ENCODE assay signal across 8 cellular contexts in the genomic region with DNA sequence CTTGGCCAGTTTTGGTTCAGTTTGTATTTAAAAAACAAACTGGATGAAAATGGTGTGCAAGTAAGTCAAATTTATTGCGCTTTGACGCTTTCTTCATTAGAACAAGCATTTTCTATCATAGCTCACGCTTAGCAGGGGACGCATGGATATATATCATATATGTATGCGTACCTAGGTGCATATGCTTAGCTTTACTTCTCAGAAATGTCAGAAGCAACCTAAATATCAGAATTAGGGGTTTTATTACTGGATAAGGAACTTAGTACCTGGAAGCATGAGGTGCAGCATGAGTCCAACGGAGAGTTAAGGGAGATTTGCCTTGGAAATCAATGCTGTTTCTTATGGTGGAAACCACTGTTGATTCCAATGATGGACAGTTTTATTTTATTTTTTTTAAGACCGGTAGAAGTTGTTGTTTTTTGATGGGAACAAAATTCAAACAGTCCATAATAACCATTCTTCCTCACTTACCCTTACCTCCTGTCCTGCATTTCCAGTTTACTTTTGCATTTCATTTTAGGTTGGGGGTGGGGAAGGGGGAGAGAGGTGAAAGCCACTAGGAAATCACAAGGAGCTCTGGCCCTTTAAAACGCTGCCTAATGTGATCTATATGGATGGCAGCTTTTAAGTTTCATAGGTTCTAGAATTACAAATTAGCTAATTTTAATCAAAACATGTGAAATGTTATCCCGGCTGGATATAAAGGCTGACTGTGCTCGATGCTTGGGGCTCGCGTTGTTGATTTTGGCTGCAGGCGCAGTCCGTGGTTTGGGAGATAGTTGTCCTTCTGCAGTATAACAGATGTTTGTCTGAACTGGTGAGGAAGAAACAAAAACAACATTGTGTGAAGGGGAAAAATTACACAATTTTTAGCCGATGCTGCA. TPM values are rescaled to one million over a fixed set of nuclear protein-coding genes. Genes with fewer than 3 reads are reported as not detected.
A peak's percentile ranks its signal among the peaks of the same experiment; 100 is the strongest.
DNase-seq lines count a peak whose midpoint lies in the region; ATAC-seq and TF ChIP-seq lines count a peak whose summit lies in the region.

No MANE protein-coding gene starts in this region.

- H3K9me2 ChIP-seq in SK-N-SH = no peaks in the 10 kb centered on the region

- H3K36me3 ChIP-seq in SK-N-SH (replicated peaks in 1 of 2; ENCODE audit: control insufficient read depth in 1 of 2, insufficient read depth in 2 of 2, low read length in 1 of 2) (no peaks in the 10 kb centered on the region), adrenal gland (replicated peaks in 1 of 2) (no peaks in the 10 kb centered on the region), iPS-18a (ENCODE audit: control insufficient read depth, low read depth, low read length) (no peaks in the 10 kb centered on the region), suprapubic skin (no peaks in the 10 kb centered on the region)

- H2AFZ ChIP-seq in SK-N-SH (ENCODE audit: low read depth) = no peak overlapping the region

- CTCF ChIA-PET in SK-N-SH (lab: Yijun Ruan, JAX) = interaction anchor here (0.6 to 8.3 kb wide), 13 partner anchors 33 to 217 kb away, joined by 3 to 35 read pairs (median 6); a partner anchor contains a TSS

- no peaks in the 10 kb centered on the region for H3K79me2 ChIP-seq in SK-N-SH (ENCODE audit: insufficient read depth)

- H4K20me1 ChIP-seq in SK-N-SH (ENCODE audit: insufficient read depth) = peaks cover 4% of the 10 kb centered on the region; the same call in 1 of the 2 replicates

- H3K4me1 ChIP-seq in SK-N-SH (ENCODE audit: control insufficient read depth in 1 of 2, insufficient read depth in 2 of 2, low read depth in 1 of 2, low read length in 1 of 2) (peaks cover 13 to 38% of the 10 kb centered on the region in 2 experiments), adrenal gland (replicated peaks in 1 of 2) (peaks cover 38 to 65% of the 10 kb centered on the region in 2 donors), iPS-18a (ENCODE audit: control insufficient read depth, low read depth, low read length) (peaks cover 30% of the 10 kb centered on the region), suprapubic skin (peaks cover 39% of the 10 kb centered on the region)

- TF ChIP-seq CTCF in SK-N-SH (IDR thresholded peaks at IDR 0.05) (no peak), adrenal gland (IDR thresholded peaks at IDR 0.05) (no peak), suprapubic skin (IDR thresholded peaks at IDR 0.05) (no peak)

- no peak for ATAC-seq in SK-N-SH treated with all-trans-retinoic acid at 6 μM for 48 hours

- POLR2A ChIA-PET in SK-N-SH (lab: Yijun Ruan, JAX) = interaction anchor here (0.8 to 1.5 kb wide), 6 partner anchors 49 to 166 kb away, joined by 3 to 6 read pairs (median 3); no protein-coding TSS in a partner anchor

- no peak for TF ChIP-seq POLR2A in adrenal gland (IDR thresholded peaks at IDR 0.05)
- TF ChIP-seq POLR2A in suprapubic skin (IDR thresholded peaks at IDR 0.05) = no peak

- H3K9ac ChIP-seq in SK-N-SH (no peak overlapping the region), iPS-18a (ENCODE audit: low read length) (no peak overlapping the region)

- H3K4me2 ChIP-seq in SK-N-SH = peak overlapping the region; percentile 82

- intact Hi-C loops in adrenal gland (cut with DNase I) = loop anchor here in 1 of 2 donors (10.0 kb wide), 1 partner anchor 143 kb away; no protein-coding TSS in a partner anchor

- H3K27ac ChIP-seq in SK-N-SH (ENCODE audit: low read depth in 2 of 2, low read length in 1 of 2) (peak overlapping the region in 1 of 2 experiments; percentile 71; a peak in 2 of 4 replicates), adrenal gland (peak overlapping the region in 2 of 5 donors; percentile 37 to 68), iPS-18a (ENCODE audit: low read length) (no peak overlapping the region), suprapubic skin (no peak overlapping the region)

- WGBS in SK-N-SH (ENCODE audit: low lambda C conversion rate) = 48% methylated on average over 15 of the region's 15 CpGs
- WGBS in adrenal gland, 4 donors = 12 to 25% (median 20%) methylated on average over 15 of the region's 15 CpGs
- WGBS in suprapubic skin = 60% methylated on average over 15 of the region's 15 CpGs

- TF ChIP-seq EP300 in SK-N-SH (IDR thresholded peaks at IDR 0.05; ENCODE audit: borderline replicate concordance in 1 of 2, low read depth in 1 of 2, low read length in 1 of 2) (no peak; a peak in 1 of 4 replicates), suprapubic skin (IDR thresholded peaks at IDR 0.05) (no peak)

- H3K27me3 ChIP-seq in SK-N-SH (ENCODE audit: insufficient read depth) = no peaks in the 10 kb centered on the region
- no peaks in the 10 kb centered on the region for H3K27me3 ChIP-seq in adrenal gland
- peaks cover 54% of the 10 kb centered on the region for H3K27me3 ChIP-seq in iPS-18a (ENCODE audit: control insufficient read depth, insufficient read depth, low read length)
- peaks cover 49% of the 10 kb centered on the region for H3K27me3 ChIP-seq in suprapubic skin

- no peak for TF ChIP-seq RAD21 in SK-N-SH (IDR thresholded peaks at IDR 0.05; ENCODE audit: low read length)

- H3K4me3 ChIP-seq in SK-N-SH (ENCODE audit: low read depth in 2 of 2, low read length in 1 of 2) = peak overlapping the region; percentile 59 to 77; a peak in 3 of 4 replicates
- H3K4me3 ChIP-seq in adrenal gland = peak overlapping the region in 2 of 4 donors; percentile 57 to 93
- peak overlapping the region; percentile 91 for H3K4me3 ChIP-seq in iPS-18a (ENCODE audit: low read length)
- H3K4me3 ChIP-seq in suprapubic skin = peak overlapping the region; percentile 79

- H3K9me3 ChIP-seq in SK-N-SH = no peaks in the 10 kb centered on the region
- no peaks in the 10 kb centered on the region for H3K9me3 ChIP-seq in adrenal gland (replicated peaks in 1 of 3)
- H3K9me3 ChIP-seq in iPS-18a (ENCODE audit: control insufficient read depth, low read depth, low read length) = no peaks in the 10 kb centered on the region
- H3K9me3 ChIP-seq in suprapubic skin = no peaks in the 10 kb centered on the region

- peaks cover 17% of the 10 kb centered on the region for H3F3A ChIP-seq in SK-N-SH (replicated peaks; ENCODE audit: insufficient read depth)

- no peak for DNase-seq in SK-N-SH
- DNase-seq in adrenal gland = peak in 6 of 7 donors; percentile 14 to 65 (median 32)
- no peak for DNase-seq in suprapubic skin (ENCODE audit: low spot score in 2 of 2)
- no peak for DNase-seq in kidney tubule cell (ENCODE audit: low spot score)
- no peak for DNase-seq in OCI-M1 (lab: John Stamatoyannopoulos, UW)
- no peak for DNase-seq in mesenteric fat pad (ENCODE audit: low spot score)

TF ChIP-seq in SK-N-SH, 30 proteins besides CTCF, POLR2A, EP300 and RAD21 (continues in another document):
- TF ChIP-seq GABPA (IDR thresholded peaks at IDR 0.05; ENCODE audit: low read depth) (no peak), MEF2A (IDR thresholded peaks at IDR 0.05; ENCODE audit: borderline replicate concordance, low read depth) (no peak), NFIC (IDR thresholded peaks at IDR 0.05; ENCODE audit: borderline replicate concordance) (peak; percentile 76)
- TF ChIP-seq, protein P1, sequence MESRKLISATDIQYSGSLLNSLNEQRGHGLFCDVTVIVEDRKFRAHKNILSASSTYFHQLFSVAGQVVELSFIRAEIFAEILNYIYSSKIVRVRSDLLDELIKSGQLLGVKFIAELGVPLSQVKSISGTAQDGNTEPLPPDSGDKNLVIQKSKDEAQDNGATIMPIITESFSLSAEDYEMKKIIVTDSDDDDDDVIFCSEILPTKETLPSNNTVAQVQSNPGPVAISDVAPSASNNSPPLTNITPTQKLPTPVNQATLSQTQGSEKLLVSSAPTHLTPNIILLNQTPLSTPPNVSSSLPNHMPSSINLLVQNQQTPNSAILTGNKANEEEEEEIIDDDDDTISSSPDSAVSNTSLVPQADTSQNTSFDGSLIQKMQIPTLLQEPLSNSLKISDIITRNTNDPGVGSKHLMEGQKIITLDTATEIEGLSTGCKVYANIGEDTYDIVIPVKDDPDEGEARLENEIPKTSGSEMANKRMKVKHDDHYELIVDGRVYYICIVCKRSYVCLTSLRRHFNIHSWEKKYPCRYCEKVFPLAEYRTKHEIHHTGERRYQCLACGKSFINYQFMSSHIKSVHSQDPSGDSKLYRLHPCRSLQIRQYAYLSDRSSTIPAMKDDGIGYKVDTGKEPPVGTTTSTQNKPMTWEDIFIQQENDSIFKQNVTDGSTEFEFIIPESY (IDR thresholded peaks at IDR 0.05; ENCODE audit: borderline replicate concordance, low read depth) = no peak

TF ChIP-seq in SK-N-SH treated with all-trans-retinoic acid at 6 μM for 48 hours, 23 proteins besides CTCF, POLR2A, EP300 and RAD21 (continues in another document):
- TF ChIP-seq, protein P2, sequence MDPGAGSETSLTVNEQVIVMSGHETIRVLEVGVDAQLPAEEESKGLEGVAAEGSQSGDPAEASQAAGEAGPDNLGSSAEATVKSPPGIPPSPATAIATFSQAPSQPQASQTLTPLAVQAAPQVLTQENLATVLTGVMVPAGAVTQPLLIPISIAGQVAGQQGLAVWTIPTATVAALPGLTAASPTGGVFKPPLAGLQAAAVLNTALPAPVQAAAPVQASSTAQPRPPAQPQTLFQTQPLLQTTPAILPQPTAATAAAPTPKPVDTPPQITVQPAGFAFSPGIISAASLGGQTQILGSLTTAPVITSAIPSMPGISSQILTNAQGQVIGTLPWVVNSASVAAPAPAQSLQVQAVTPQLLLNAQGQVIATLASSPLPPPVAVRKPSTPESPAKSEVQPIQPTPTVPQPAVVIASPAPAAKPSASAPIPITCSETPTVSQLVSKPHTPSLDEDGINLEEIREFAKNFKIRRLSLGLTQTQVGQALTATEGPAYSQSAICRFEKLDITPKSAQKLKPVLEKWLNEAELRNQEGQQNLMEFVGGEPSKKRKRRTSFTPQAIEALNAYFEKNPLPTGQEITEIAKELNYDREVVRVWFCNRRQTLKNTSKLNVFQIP (CRISPR knock-in tag; IDR thresholded peaks at IDR 0.05; ENCODE audit: borderline replicate concordance, low read depth) = no peak
- TF ChIP-seq CSDC2 (CRISPR knock-in tag; IDR thresholded peaks at IDR 0.05) (no peak), ZFP30 (CRISPR knock-in tag; IDR thresholded peaks at IDR 0.05) (no peak), TCF4 (CRISPR knock-in tag; IDR thresholded peaks at IDR 0.05; ENCODE audit: borderline replicate concordance) (no peak), ISL1 (CRISPR knock-in tag; IDR thresholded peaks at IDR 0.05) (no peak), ARNTL (CRISPR knock-in tag; IDR thresholded peaks at IDR 0.05; ENCODE audit: borderline replicate concordance, low read depth) (no peak)

RNA-seq across cellular contexts. Expression of a gene that starts 2.1 kb away (rescaled TPM):
- polyA plus RNA-seq in SK-N-SH (2012; rRNA removed) (0.21 and 0.61 TPM in 2 replicates), adrenal gland (10 to 100 TPM in 1 of 3 donors, 1 to 10 TPM in 2; 5.6 to 13.9 (median 9.7) TPM)
- polyA plus RNA-seq in SK-N-SH (2012; cell fraction: cytosol; rRNA removed) = 0.35 and 1.1 TPM in 2 replicates
- 2.4 and 5.2 TPM in 2 replicates for polyA plus RNA-seq in SK-N-SH (2012; cell fraction: nucleus; rRNA removed)
- total RNA-seq in adrenal gland (10 to 100 TPM in 6 of 8 donors, 1 to 10 TPM in 2; 7.4 to 25.6 (median 15.1) TPM), suprapubic skin (1 to 10 TPM in 1 of 4 donors, under 1 TPM in 3; 0.26 to 1.5 (median 0.55) TPM), mesenteric fat pad (11.0 TPM)

RNA-seq across cellular contexts. Expression of a gene that starts 32.7 kb away (rescaled TPM):
- polyA plus RNA-seq in SK-N-SH (2012; rRNA removed) (5.6 and 6.3 TPM in 2 replicates), adrenal gland (10 to 100 TPM in 1 of 3 donors, 1 to 10 TPM in 2; 6.4 to 27.4 (median 6.6) TPM)
- 6.3 and 6.7 TPM in 2 replicates for polyA plus RNA-seq in SK-N-SH (2012; cell fraction: cytosol; rRNA removed)
- 2.3 and 4.4 TPM in 2 replicates for polyA plus RNA-seq in SK-N-SH (2012; cell fraction: nucleus; rRNA removed)
- total RNA-seq in adrenal gland (10 to 100 TPM; 24.1 to 39.8 (median 28.4) TPM), suprapubic skin (10 to 100 TPM in 3 of 4 donors, 1 to 10 TPM in 1; 4.3 to 14.7 (median 12.1) TPM), mesenteric fat pad (11.5 TPM)

Comparison
In these comparisons a context has a peak if more than half of its experiments do, and no peak if none do; other contexts are left out.
1. DNase-seq: peak in adrenal gland (6 of 7); none in SK-N-SH (single experiment), suprapubic skin (0 of 2), kidney tubule cell (single experiment), OCI-M1 (single experiment) and mesenteric fat pad (single experiment).